Comparison of ENCODE assay signal across 19 cellular contexts in the genomic region with DNA sequence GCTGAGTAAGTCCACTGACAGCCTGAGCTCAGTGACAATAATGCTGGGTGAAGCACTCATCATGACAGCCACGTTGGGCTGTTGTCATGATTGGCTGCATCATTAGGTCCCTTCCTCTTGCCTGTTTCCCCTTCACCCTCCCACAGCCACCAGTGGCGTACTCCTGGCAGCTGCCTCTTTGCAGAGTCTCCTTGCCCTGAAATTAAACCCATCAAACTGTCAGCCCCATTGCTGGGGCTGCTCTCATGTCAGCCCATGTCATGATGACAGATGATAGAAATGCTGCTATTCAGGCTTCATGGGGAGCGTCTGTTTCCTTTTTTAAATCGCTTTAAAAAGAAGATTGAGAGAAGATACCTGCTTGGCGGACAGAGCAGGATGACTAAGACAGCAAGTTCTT.
"Had no signal": no experiment of that assay in that cellular context is flagged by ENCODE, and none has a peak within 500 bp of the region (broad histone marks: within the 10 kb centered on the region; RNA-seq: fewer than 3 reads in every experiment).

No MANE protein-coding gene starts in this region.

- H3K4me3 ChIP-seq: lower lobe of right lung, prostate gland, suprapubic skin, transverse colon had no signal

- H3K4me3 Mint-ChIP-seq: activated CD4-positive, alpha-beta T cell treated with anti-CD3 and anti-CD28 coated beads, Interleukin-2, amount 10 ng/mL, durations not matched to agents 7 days and 5 days; activated CD8-positive, alpha-beta T cell treated with anti-CD3 and anti-CD28 coated beads, Interleukin-2, amount 10 ng/mL, durations not matched to agents 7 days and 5 days; activated naive CD4-positive, alpha-beta T cell treated with anti-CD3 and anti-CD28 coated beads for 36 hours; activated T-cell treated with anti-CD3 and anti-CD28 coated beads, Interleukin-2, amount 50 U/mL, for 4 hours; effector memory CD8-positive, alpha-beta T cell; mesothelial cell of epicardium; natural killer cell treated with Interleukin-12 subunit alpha and Interleukin-12 subunit beta and Interleukin-15 and Interleukin-18, amount 100 ng/mL, for 72 hours; stimulated activated naive CD8-positive, alpha-beta T cell treated with anti-CD3 and anti-CD28 coated beads, Interleukin-15, amount 100 ng/mL, for 72 hours; T-helper 1 cell treated with Interleukin-12 subunit alpha and Interleukin-12 subunit beta and Interleukin-4 antibody, amounts not matched to agents 30 μg/mL and 1 μg/mL, for 36 hours had no signal

- H3K4me1 Mint-ChIP-seq: activated CD4-positive, alpha-beta T cell treated with anti-CD3 and anti-CD28 coated beads, Interleukin-2, amount 10 ng/mL, durations not matched to agents 7 days and 5 days; stimulated activated naive CD8-positive, alpha-beta T cell treated with anti-CD3 and anti-CD28 coated beads, Interleukin-15, amount 100 ng/mL, for 72 hours had no signal

- ATAC-seq: activated CD4-positive, CD25-positive, alpha-beta regulatory T cell treated with anti-CD3 and anti-CD28 coated beads, Interleukin-2, amount 50 U/mL, for 24 hours; activated CD8-positive, alpha-beta T cell treated with anti-CD3 and anti-CD28 coated beads, Interleukin-2, amount 10 ng/mL, durations not matched to agents 7 days and 5 days; activated T-cell treated with anti-CD3 and anti-CD28 coated beads, Interleukin-2, amount 50 U/mL, for 4 hours; effector memory CD8-positive, alpha-beta T cell; lower lobe of right lung; natural killer cell treated with Interleukin-12 subunit alpha and Interleukin-12 subunit beta and Interleukin-15 and Interleukin-18, amount 100 ng/mL, for 72 hours; right cardiac atrium; stimulated activated naive CD8-positive, alpha-beta T cell treated with anti-CD3 and anti-CD28 coated beads, Interleukin-15, amount 100 ng/mL, for 72 hours had no signal

- H3K27ac ChIP-seq: lower lobe of right lung, prostate gland, suprapubic skin, transverse colon had no signal

- H3K36me3 Mint-ChIP-seq: mesothelial cell of epicardium; natural killer cell treated with Interleukin-12 subunit alpha and Interleukin-12 subunit beta and Interleukin-15 and Interleukin-18, amount 100 ng/mL, for 72 hours had no signal

- H3K9me3 Mint-ChIP-seq: activated CD4-positive, alpha-beta T cell treated with anti-CD3 and anti-CD28 coated beads, Interleukin-2, amount 10 ng/mL, durations not matched to agents 7 days and 5 days; activated naive CD4-positive, alpha-beta T cell treated with anti-CD3 and anti-CD28 coated beads for 36 hours; activated T-cell treated with anti-CD3 and anti-CD28 coated beads, Interleukin-2, amount 50 U/mL, for 4 hours; effector memory CD8-positive, alpha-beta T cell; mesothelial cell of epicardium; natural killer cell treated with Interleukin-12 subunit alpha and Interleukin-12 subunit beta and Interleukin-15 and Interleukin-18, amount 100 ng/mL, for 72 hours; stimulated activated naive CD8-positive, alpha-beta T cell treated with anti-CD3 and anti-CD28 coated beads, Interleukin-15, amount 100 ng/mL, for 72 hours; T-helper 1 cell treated with Interleukin-12 subunit alpha and Interleukin-12 subunit beta and Interleukin-4 antibody, amounts not matched to agents 30 μg/mL and 1 μg/mL, for 36 hours had no signal

- H3K9me3 ChIP-seq: lower lobe of right lung, prostate gland, suprapubic skin, transverse colon had no signal

- H3K4me1 ChIP-seq: lower lobe of right lung, prostate gland, suprapubic skin, transverse colon had no signal

- H3K27ac Mint-ChIP-seq: activated CD4-positive, alpha-beta T cell treated with anti-CD3 and anti-CD28 coated beads, Interleukin-2, amount 10 ng/mL, durations not matched to agents 7 days and 5 days; activated CD8-positive, alpha-beta T cell treated with anti-CD3 and anti-CD28 coated beads, Interleukin-2, amount 10 ng/mL, durations not matched to agents 7 days and 5 days; activated naive CD4-positive, alpha-beta T cell treated with anti-CD3 and anti-CD28 coated beads for 36 hours; effector memory CD8-positive, alpha-beta T cell; mesothelial cell of epicardium; natural killer cell treated with Interleukin-12 subunit alpha and Interleukin-12 subunit beta and Interleukin-15 and Interleukin-18, amount 100 ng/mL, for 72 hours; stimulated activated naive CD8-positive, alpha-beta T cell treated with anti-CD3 and anti-CD28 coated beads, Interleukin-15, amount 100 ng/mL, for 72 hours; T-helper 1 cell treated with Interleukin-12 subunit alpha and Interleukin-12 subunit beta and Interleukin-4 antibody, amounts not matched to agents 30 μg/mL and 1 μg/mL, for 36 hours had no signal

- H3K27me3 ChIP-seq: suprapubic skin, transverse colon had no signal

- H3K27me3 Mint-ChIP-seq: activated CD4-positive, alpha-beta T cell treated with anti-CD3 and anti-CD28 coated beads, Interleukin-2, amount 10 ng/mL, durations not matched to agents 7 days and 5 days had no signal

- DNase-seq: activated CD4-positive, alpha-beta T cell treated with anti-CD3 and anti-CD28 coated beads, Interleukin-2, amount 10 ng/mL, durations not matched to agents 7 days and 5 days; activated CD8-positive, alpha-beta T cell treated with anti-CD3 and anti-CD28 coated beads, Interleukin-2, amount 10 ng/mL, durations not matched to agents 7 days and 5 days; activated naive CD4-positive, alpha-beta T cell treated with anti-CD3 and anti-CD28 coated beads for 36 hours; activated T-cell treated with anti-CD3 and anti-CD28 coated beads, Interleukin-2, amount 50 U/mL, for 4 hours; anterior cingulate cortex; cortex of kidney; effector memory CD8-positive, alpha-beta T cell; lower lobe of right lung; right cardiac atrium; stimulated activated CD4-positive, alpha-beta T cell treated with anti-CD3 and anti-CD28 coated beads, Interleukin-15, amount 100 ng/mL, for 24 hours; stimulated activated CD4-positive, alpha-beta T cell treated with anti-CD3 and anti-CD28 coated beads, Interleukin-4, amount 100 ng/mL, for 1 hour; stimulated activated naive CD8-positive, alpha-beta T cell treated with anti-CD3 and anti-CD28 coated beads, Interleukin-15, amount 100 ng/mL, for 72 hours; transverse colon had no signal

- H3K36me3 ChIP-seq: lower lobe of right lung, prostate gland, suprapubic skin, transverse colon had no signal
